Comparison of ENCODE assay signal across 8 cellular contexts in the genomic region with DNA sequence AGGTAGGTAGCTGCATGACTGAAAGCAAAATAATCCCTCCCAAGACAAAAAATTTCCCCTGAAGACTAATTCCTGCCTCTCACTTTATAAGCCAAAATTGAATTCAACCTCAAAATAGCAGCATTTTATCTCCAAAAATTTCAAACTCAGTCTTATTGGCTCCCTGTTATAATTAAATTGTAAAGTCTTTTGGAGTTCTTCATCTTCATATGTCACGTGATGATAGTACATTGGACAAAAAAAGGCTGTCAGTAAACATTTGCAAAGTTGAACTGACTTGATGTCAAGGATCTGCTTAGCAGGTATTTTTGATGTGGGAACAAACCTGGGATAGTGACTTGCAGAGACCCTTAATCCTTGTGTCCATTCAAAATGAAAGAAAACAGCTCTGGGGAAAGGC.
"Had no signal": no experiment of that assay in that cellular context is flagged by ENCODE, and none has a peak within 500 bp of the region (broad histone marks: within the 10 kb centered on the region; RNA-seq: fewer than 3 reads in every experiment).

No MANE protein-coding gene starts in this region.

- H3K27ac ChIP-seq: GM23248, HL-60, KMS-11 had no signal

- DNase-seq: GM23248, GOT3, H9, HCEC 1CT, IMR-90 had no signal

- H3K4me2 ChIP-seq: KMS-11 had no signal

- FAIRE-seq: H54 had no signal

- H3K4me3 ChIP-seq: GM23248 had no signal

- H2AFZ ChIP-seq: GM23248 had no signal

- H3K9ac ChIP-seq: GM23248, KMS-11 had no signal
